12 cellular contexts compared by ENCODE assay signal in the genomic region with DNA sequence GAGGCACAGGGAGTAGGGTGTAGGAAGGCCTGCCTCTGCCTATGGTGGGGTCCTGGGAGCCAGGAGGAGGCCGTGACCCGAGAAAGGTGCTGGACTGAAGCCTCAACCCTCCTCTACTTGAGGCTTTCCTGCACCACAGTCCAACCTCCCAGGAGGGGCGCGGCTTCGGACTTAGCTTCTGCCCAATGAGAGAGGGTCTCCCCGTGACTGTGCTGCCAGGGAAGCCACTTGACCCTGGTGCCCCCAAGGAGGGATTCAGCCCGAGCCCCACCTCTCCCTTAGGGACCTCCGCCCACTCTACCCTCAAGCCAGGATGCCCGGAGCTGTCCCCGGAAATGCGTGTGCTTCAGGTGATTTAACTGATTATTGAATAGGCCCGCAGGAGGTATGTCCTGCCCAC. TPM values are rescaled to one million over a fixed set of nuclear protein-coding genes. Genes with fewer than 3 reads are reported as not detected.
A peak's percentile ranks its signal among the peaks of the same experiment; 100 is the strongest.
DNase-seq lines count a peak whose midpoint lies in the region; ATAC-seq, FAIRE-seq and TF ChIP-seq lines count a peak whose summit lies in the region.
"Not testable (repeated sequence)": the region's sequence is repeated elsewhere in the genome, so short reads cannot be mapped to it uniquely, and the experiment has no call there.
"Had no signal": no experiment of that assay in that cellular context is flagged by ENCODE, and none has a peak within 500 bp of the region (broad histone marks: within the 10 kb centered on the region; RNA-seq: fewer than 3 reads in every experiment).

CGB8 (minus strand) TSS at position 101 of the 400 bp plus-strand sequence. CDS start 372 bp downstream, outside the sequence.

- RAD21 ChIA-PET in HCT116 (lab: Charles Lee; ENCODE audit: low non-redundant PET in 1 of 2, low total read pairs in 2 of 2, uncharacterized antibody in 2 of 2, unreplicated experiment in 2 of 2), result not testable (repeated sequence)

- H3K27me3 Mint-ChIP-seq in astrocyte (ENCODE audit: low read depth, unreplicated experiment), result not testable (repeated sequence)
- peaks cover 18% of the 10 kb centered on the region for H3K27me3 Mint-ChIP-seq in nephron progenitor cell (ENCODE audit: low read depth, poor library complexity)

- CTCF ChIA-PET in HCT116 (lab: Charles Lee), result not testable (repeated sequence)

- not testable (repeated sequence) for H3K27me3 ChIP-seq in HCT116 (ENCODE audit: insufficient read depth, low read length); astrocyte (ENCODE audit: insufficient read depth, low read length); foreskin keratinocyte

- ATAC-seq in HCT116, foreskin keratinocyte: not testable (repeated sequence)

- not testable (repeated sequence) for H3K4me3 ChIP-seq in HCT116 (replicated peaks in 1 of 2; ENCODE audit: low read depth in 1 of 2, low read length in 2 of 2); astrocyte (ENCODE audit: insufficient read depth, low read depth, low read length)

- not testable (repeated sequence) for H2AFZ ChIP-seq in HCT116 (ENCODE audit: low read depth, low read length, poor library complexity, severe bottlenecking); astrocyte (ENCODE audit: low read depth, low read length)

- DNase-seq in HCT116 (ENCODE audit: low read depth, low spot score); HT1080 (ENCODE audit: low read depth); astrocyte (ENCODE audit: low read depth); foreskin keratinocyte; nephron progenitor cell: not testable (repeated sequence)
- DNase-seq in NCI-H748 (lab: John Stamatoyannopoulos, UW; ENCODE audit: unreplicated experiment), result peak; percentile 30

- H3K4me2 ChIP-seq in HCT116 (ENCODE audit: low read length) (peak within 1 kb of the TSS; percentile 61), astrocyte (ENCODE audit: low read length) (peak within 1 kb of the TSS; percentile 62)

- H3K4me3 Mint-ChIP-seq in astrocyte (ENCODE audit: unreplicated experiment); nephron progenitor cell: not testable (repeated sequence)

- H3K4me1 Mint-ChIP-seq in astrocyte (ENCODE audit: low read depth, unreplicated experiment), result peaks cover 11% of the 10 kb centered on the region
- H3K4me1 Mint-ChIP-seq in nephron progenitor cell, result not testable (repeated sequence)

- H3K9me3 Mint-ChIP-seq in astrocyte (ENCODE audit: unreplicated experiment); nephron progenitor cell: not testable (repeated sequence)

- BruUV-seq in HCT116 (replicated peaks; lab: Mats Ljungman, UMichigan), result not testable (repeated sequence)

- H3K27ac Mint-ChIP-seq in astrocyte (ENCODE audit: unreplicated experiment) (peak within 1 kb of the TSS; percentile 84), nephron progenitor cell (peak within 1 kb of the TSS; percentile 55)

- H3K9me2 ChIP-seq in HCT116 (ENCODE audit: insufficient read depth), result not testable (repeated sequence)

- H3K36me3 ChIP-seq in HCT116 (ENCODE audit: control insufficient read depth in 1 of 2, insufficient read depth in 2 of 2, low read length in 2 of 2); astrocyte (ENCODE audit: insufficient read depth, low read length): not testable (repeated sequence)

- not testable (repeated sequence) for H3K79me2 ChIP-seq in HCT116 (ENCODE audit: insufficient read depth, low read length); astrocyte (ENCODE audit: insufficient read depth, low read length)

- H3K4me1 ChIP-seq in HCT116 (ENCODE audit: control insufficient read depth in 1 of 2, insufficient read depth in 2 of 2, low read length in 2 of 2), result peaks cover 6 to 21% of the 10 kb centered on the region in 2 experiments; a peak in 3 of 4 replicates
- H3K4me1 ChIP-seq in astrocyte (ENCODE audit: insufficient read depth, low read length); foreskin keratinocyte: not testable (repeated sequence)

- not testable (repeated sequence) for H3K9me3 ChIP-seq in HCT116 (ENCODE audit: control insufficient read depth in 1 of 2, insufficient read depth in 1 of 2, low read depth in 1 of 2, low read length in 2 of 2); astrocyte (ENCODE audit: insufficient read depth, low read depth, low read length)

- POLR2A ChIA-PET in HCT116 (lab: Charles Lee), result not testable (repeated sequence)

- not testable (repeated sequence) for H3K36me3 Mint-ChIP-seq in astrocyte (ENCODE audit: low read depth, unreplicated experiment); nephron progenitor cell (ENCODE audit: low read depth)

- not testable (repeated sequence) for H3K27ac ChIP-seq in HCT116 (ENCODE audit: low read depth, low read length); astrocyte (ENCODE audit: low read depth, low read length)
- peak within 1 kb of the TSS; percentile 42 for H3K27ac ChIP-seq in foreskin keratinocyte

- intact Hi-C loops in HCT116 (cut with micrococcal nuclease), result not testable (repeated sequence)

- TF ChIP-seq CTCF in HCT116 (IDR thresholded peaks at IDR 0.05 in 2 of 3, conservative IDR thresholded peaks at IDR 0.05 in 1 of 3; ENCODE audit: borderline replicate concordance in 1 of 3, insufficient read depth in 1 of 3, low read depth in 2 of 3, low read length in 2 of 3); astrocyte (IDR thresholded peaks at IDR 0.05; ENCODE audit: insufficient read depth, low read depth, low read length); foreskin keratinocyte (conservative IDR thresholded peaks at IDR 0.05); nephron progenitor cell (IDR thresholded peaks at IDR 0.05): not testable (repeated sequence)

- not testable (repeated sequence) for H3K9ac ChIP-seq in HCT116 (ENCODE audit: low read length); astrocyte (ENCODE audit: low read length)

- TF ChIP-seq POLR2A in HCT116 (IDR thresholded peaks at IDR 0.05; ENCODE audit: borderline replicate concordance, extremely low read depth, insufficient read depth, insufficient read length), result not testable (repeated sequence)

- TF ChIP-seq RAD21 in HCT116 (IDR thresholded peaks at IDR 0.05; ENCODE audit: low read depth), result not testable (repeated sequence)

- H4K20me1 ChIP-seq in HCT116 (ENCODE audit: insufficient read depth); astrocyte (ENCODE audit: insufficient read depth, low read length): not testable (repeated sequence)

- FAIRE-seq in astrocyte (lab: Jason Lieb, UNC), result not testable (repeated sequence)

RNA-seq across cellular contexts. Expression of gene CGB8, which starts in this region (rescaled TPM):
- total RNA-seq in HCT116 (2021; ENCODE audit: unreplicated experiment), result 0.34 TPM
- 0.44 and 0.52 TPM in 2 replicates for polyA plus RNA-seq in HCT116 (2012)
- 5.8 and 11.3 TPM in 2 replicates for total RNA-seq in HT1080 (2014; rRNA removed; shearing (Covaris generic))
- polyA plus RNA-seq in HT1080 (2015; cell fraction: cytosol; rRNA removed), result 13.3 and 21.8 TPM in 2 replicates
- polyA plus RNA-seq in HT1080 (2015; cell fraction: nucleus; rRNA removed), result 23.6 and 31.8 TPM in 2 replicates
- total RNA-seq in astrocyte, result 9.4 and 15.8 TPM in 2 replicates
- not detected in 2 replicates for total RNA-seq in foreskin keratinocyte
- polyA plus RNA-seq in foreskin keratinocyte, result not detected in 2 replicates
- total RNA-seq: A673; CD4-positive, alpha-beta memory T cell; CD4-positive, CD25-positive, alpha-beta regulatory T cell; CD8-positive, alpha-beta memory T cell had no signal
- polyA plus RNA-seq: AG04450; CD14-positive monocyte; CD4-positive, alpha-beta memory T cell; CD4-positive, CD25-positive, alpha-beta regulatory T cell; CD8-positive, alpha-beta memory T cell had no signal
